ENCODE assay signal across 8 cellular contexts in genomic region chr7:134646425-134647305, GRCh38. TPM values are rescaled to one million over a fixed set of nuclear protein-coding genes. Genes with fewer than 3 reads are reported as not detected.
DNase-seq lines count a peak whose midpoint lies in the region; ATAC-seq, FAIRE-seq and TF ChIP-seq lines count a peak whose summit lies in the region.

Gene BPGM, plus strand, starts transcription at chr7:134646853. Its CDS starts 14,655 bp downstream, at chr7:134661508.

- H3K4me3 ChIP-seq in heart right ventricle, result peak within 1 kb of the TSS; percentile 54 to 84 (median 66)
- H3K4me3 ChIP-seq in upper lobe of right lung, result peak within 1 kb of the TSS; percentile 79

- intact Hi-C loops in heart right ventricle (cut with DNase I) (loop anchor here in 1 of 10 donors (5.0 kb wide), 1 partner anchor 516 kb away; no protein-coding TSS in a partner anchor), posterior cingulate gyrus (cut with DNase I) (no loop called here), upper lobe of right lung (cut with DNase I) (no loop called here)

- H3K27ac ChIP-seq in heart right ventricle, result peak within 1 kb of the TSS; percentile 9 to 92 (median 78)
- H3K27ac ChIP-seq in upper lobe of right lung, result peak within 1 kb of the TSS; percentile 91

- DNase-seq in GM12891 (ENCODE audit: insufficient read length, low spot score) (peak; percentile 60), NCI-H1436 (lab: John Stamatoyannopoulos, UW) (peak; percentile 99), T follicular helper cell (ENCODE audit: low read depth) (peak; percentile 98), amniotic epithelial cell (ENCODE audit: low read depth) (peak; percentile 100), heart right ventricle (peak; percentile 93 to 99), posterior cingulate gyrus (peak; percentile 94 to 100 (median 98)), upper lobe of right lung (peak; percentile 94)

- ATAC-seq in HG02840 (IDR thresholded peaks at IDR 0.05; ENCODE audit: low FRiP score, unreplicated experiment) (peak; percentile 98), heart right ventricle (peak; percentile 99 to 100 (median 100)), upper lobe of right lung (peak; percentile 100)

- TF ChIP-seq POLR2A in GM12891 (IDR thresholded peaks at IDR 0.05; ENCODE audit: low read depth, low read length), result peak; percentile 98

- H3K36me3 ChIP-seq in heart right ventricle, result no peaks in the 10 kb centered on the region
- no peaks in the 10 kb centered on the region for H3K36me3 ChIP-seq in upper lobe of right lung

- TF ChIP-seq CTCF in heart right ventricle (IDR thresholded peaks at IDR 0.05) (peak in 4 of 9 donors; percentile 19 to 52 (median 46)), upper lobe of right lung (IDR thresholded peaks at IDR 0.05) (peak; percentile 21)

- H3K4me1 ChIP-seq in heart right ventricle, result peaks cover 0 to 27% (median 17%) of the 10 kb centered on the region in 9 donors
- peaks cover 22% of the 10 kb centered on the region for H3K4me1 ChIP-seq in upper lobe of right lung

- FAIRE-seq in GM12891 (lab: Jason Lieb, UNC), result peak; percentile 98

- H3K9me3 ChIP-seq in heart right ventricle (no peaks in the 10 kb centered on the region), upper lobe of right lung (no peaks in the 10 kb centered on the region)

- WGBS in heart right ventricle, 2 donors, result 0 to 1% methylated on average over 36 of the region's 36 CpGs

- H3K27me3 ChIP-seq in heart right ventricle, result no peaks in the 10 kb centered on the region
- no peaks in the 10 kb centered on the region for H3K27me3 ChIP-seq in upper lobe of right lung

TF ChIP-seq in GM12891, 5 proteins besides CTCF, POLR2A, EP300 and RAD21:
- TF ChIP-seq POLR2AphosphoS5 (IDR thresholded peaks at IDR 0.05; ENCODE audit: low read depth, low read length), result peak; percentile 97
- TF ChIP-seq POU2F2 (IDR thresholded peaks at IDR 0.05; ENCODE audit: low read depth, low read length), result peak; percentile 59
- no peak for TF ChIP-seq SPI1 (IDR thresholded peaks at IDR 0.05; ENCODE audit: low read depth, low read length)
- no peak for TF ChIP-seq PAX5 (IDR thresholded peaks at IDR 0.05; ENCODE audit: insufficient read depth, low read length, severe bottlenecking)
- peak; percentile 88 for TF ChIP-seq TAF1 (IDR thresholded peaks at IDR 0.05; ENCODE audit: low read depth, low read length)

RNA-seq across cellular contexts. Expression of gene BPGM, which starts in this region (rescaled TPM):
- 10.0 TPM for polyA plus RNA-seq in GM12891 (2012; ENCODE audit: low read depth, missing spikeins)
- total RNA-seq in heart right ventricle, result 10 to 100 TPM; 12.4 to 19.7 (median 14.1) TPM
- polyA plus RNA-seq in heart right ventricle, result 10 to 100 TPM; 15.7 to 19.7 TPM
- 14.8 TPM for total RNA-seq in upper lobe of right lung

Comparison
In these comparisons a context has a peak if more than half of its experiments do, and no peak if none do; other contexts are left out.
1. Peak in every context shown above with its lines: DNase-seq, ATAC-seq, H3K4me3 ChIP-seq and H3K27ac ChIP-seq.